18 cellular contexts compared by ENCODE assay signal in genomic region chr6:149887343-149887742, GRCh38. TPM values are rescaled to one million over a fixed set of nuclear protein-coding genes. Genes with fewer than 3 reads are reported as not detected.
DNase-seq lines count a peak whose midpoint lies in the region; ATAC-seq, FAIRE-seq and TF ChIP-seq lines count a peak whose summit lies in the region.
"Had no signal": no experiment of that assay in that cellular context is flagged by ENCODE, and none has a peak within 500 bp of the region (broad histone marks: within the 10 kb centered on the region; RNA-seq: fewer than 3 reads in every experiment).

No MANE protein-coding gene starts in this region.

- DNase-seq in Calu3 (no peak), MG63 (peak; percentile 81), bronchial epithelial cell (ENCODE audit: low read depth) (peak; percentile 99), hepatocyte (ENCODE audit: low spot score) (no peak), GM20000 (ENCODE audit: low spot score) (no peak)
- DNase-seq in stimulated activated naive CD8-positive, alpha-beta T cell treated with anti-CD3 and anti-CD28 coated beads, Interleukin-15, Interleukin-2, amounts not matched to agents 100 U/mL and 50 U/mL, for 24 hours, result no peak
- DNase-seq: activated CD8-positive, alpha-beta memory T cell treated with anti-CD3 and anti-CD28 coated beads for 24 hours; activated effector memory CD4-positive, alpha-beta T cell treated with anti-CD3 and anti-CD28 coated beads, Interleukin-2, amount 50 U/mL, for 16 hours; DMS79; heart left ventricle; NCI-H2171 treated with DMSO at 0.1 percent for 48 hours; NK-92 treated with Interleukin-12 subunit alpha and Interleukin-12 subunit beta, amount 100 ng/mL, for 24 hours had no signal

- H3K36me3 Mint-ChIP-seq in Calu3 (ENCODE audit: insufficient read depth, unreplicated experiment), result no peaks in the 10 kb centered on the region

- 75% methylated on average over 3 of the region's 3 CpGs for WGBS in hepatocyte (ENCODE audit: low lambda C conversion rate, missing lambda C conversion rate)

- no peak for TF ChIP-seq CTCF in Calu3 (IDR thresholded peaks at IDR 0.05; ENCODE audit: unreplicated experiment)
- no peak for TF ChIP-seq CTCF in bronchial epithelial cell (IDR thresholded peaks at IDR 0.05; ENCODE audit: insufficient read depth, low read length, severe bottlenecking)
- TF ChIP-seq CTCF in hepatocyte (IDR thresholded peaks at IDR 0.05; ENCODE audit: poor library complexity), result no peak
- TF ChIP-seq CTCF in GM20000 (IDR thresholded peaks at IDR 0.05; ENCODE audit: extremely low read depth, missing control alignments), result no peak

- H3K9me2 ChIP-seq in hepatocyte (replicated peaks; ENCODE audit: insufficient read depth), result no peaks in the 10 kb centered on the region

- H3K4me3 ChIP-seq in MG63 (no peak overlapping the region), bronchial epithelial cell (ENCODE audit: low read depth, low read length) (no peak overlapping the region), hepatocyte (no peak overlapping the region)
- H3K4me3 ChIP-seq: heart left ventricle, SK-N-MC, thoracic aorta had no signal

- H3K79me2 ChIP-seq in hepatocyte, result no peaks in the 10 kb centered on the region

- ATAC-seq in GM19455 (IDR thresholded peaks at IDR 0.05; ENCODE audit: unreplicated experiment), result no peak
- ATAC-seq in stimulated activated naive CD8-positive, alpha-beta T cell treated with anti-CD3 and anti-CD28 coated beads, Interleukin-15, Interleukin-2, amounts not matched to agents 100 U/mL and 50 U/mL, for 24 hours, result no peak
- no peak for ATAC-seq in GM18870 (IDR thresholded peaks at IDR 0.05; ENCODE audit: unreplicated experiment)

- H3K4me1 ChIP-seq in hepatocyte (ENCODE audit: insufficient read depth), result no peaks in the 10 kb centered on the region
- H3K4me1 ChIP-seq: heart left ventricle had no signal

- intact Hi-C loops in Calu3 (cut with micrococcal nuclease; ENCODE audit: unreplicated experiment), result no loop called here

- no peaks in the 10 kb centered on the region for H4K20me1 ChIP-seq in hepatocyte (ENCODE audit: insufficient read depth, poor library complexity, severe bottlenecking)

- H3K4me2 ChIP-seq in hepatocyte, result no peak overlapping the region

- H3K36me3 ChIP-seq in MG63 (peaks cover 9% of the 10 kb centered on the region), bronchial epithelial cell (ENCODE audit: control insufficient read depth, insufficient read depth, low read length) (peaks cover 5% of the 10 kb centered on the region), hepatocyte (replicated peaks; ENCODE audit: insufficient read depth, low read depth) (no peaks in the 10 kb centered on the region)
- H3K36me3 ChIP-seq: heart left ventricle, thoracic aorta had no signal

- H3K27me3 Mint-ChIP-seq in Calu3 (ENCODE audit: unreplicated experiment), result no peaks in the 10 kb centered on the region

- H3K4me3 Mint-ChIP-seq in Calu3 (ENCODE audit: low read depth, unreplicated experiment), result no peak overlapping the region

- peak overlapping the region; percentile 36 for H3K27ac ChIP-seq in hepatocyte
- H3K27ac ChIP-seq: heart left ventricle, SK-N-MC, thoracic aorta had no signal

- BruUV-seq in Calu3 (replicated peaks; lab: Mats Ljungman, UMichigan), result no TSS peak

- H3K27ac Mint-ChIP-seq in Calu3 (ENCODE audit: unreplicated experiment), result peak overlapping the region; percentile 1
- H3K27ac Mint-ChIP-seq: progenitor cell of endocrine pancreas had no signal

- no peaks in the 10 kb centered on the region for H3K27me3 ChIP-seq in MG63
- H3K27me3 ChIP-seq in bronchial epithelial cell (ENCODE audit: control insufficient read depth, insufficient read depth, low read length), result no peaks in the 10 kb centered on the region
- H3K27me3 ChIP-seq in hepatocyte, result no peaks in the 10 kb centered on the region
- H3K27me3 ChIP-seq: heart left ventricle had no signal

- CTCF ChIA-PET in Calu3 (lab: Charles Lee), result no interaction called here

- peaks cover 26% of the 10 kb centered on the region for H3K4me1 Mint-ChIP-seq in Calu3 (ENCODE audit: low read depth, unreplicated experiment)

- no peak for FAIRE-seq in bronchial epithelial cell (lab: Jason Lieb, UNC)

- H2AFZ ChIP-seq in hepatocyte, result no peak overlapping the region

- H3K9me3 ChIP-seq in MG63 (no peaks in the 10 kb centered on the region), hepatocyte (ENCODE audit: low read depth) (no peaks in the 10 kb centered on the region)
- H3K9me3 ChIP-seq: heart left ventricle, thoracic aorta had no signal

- no peaks in the 10 kb centered on the region for H3K9me3 Mint-ChIP-seq in Calu3 (ENCODE audit: low read depth, unreplicated experiment)

RNA-seq across cellular contexts. Expression of gene RAET1E, which starts 10.6 kb away (rescaled TPM):
- 0.22 TPM in 1 of 2 replicates, not detected in the other for total RNA-seq in Calu3 (2022)
- total RNA-seq in MG63 (2014; rRNA removed; shearing (Covaris generic); ENCODE audit: low replicate concordance), result 2.8 and 5.7 TPM in 2 replicates
- 19.0 and 35.1 TPM in 2 replicates for total RNA-seq in bronchial epithelial cell
- total RNA-seq in hepatocyte, result 0.28 TPM in 1 of 2 replicates, not detected in the other
- 0.44 TPM in 1 of 2 replicates, not detected in the other for polyA plus RNA-seq in hepatocyte
- total RNA-seq: progenitor cell of endocrine pancreas, thoracic aorta had no signal

RNA-seq across cellular contexts. Expression of gene LRP11, which starts 23.2 kb away (rescaled TPM):
- total RNA-seq in Calu3 (2022), result 27.4 and 31.1 TPM in 2 replicates
- total RNA-seq in MG63 (2014; rRNA removed; shearing (Covaris generic); ENCODE audit: low replicate concordance), result 40.1 and 48.0 TPM in 2 replicates
- total RNA-seq in bronchial epithelial cell, result 108 and 129 TPM in 2 replicates
- total RNA-seq in hepatocyte, result 33.6 and 46.8 TPM in 2 replicates
- polyA plus RNA-seq in hepatocyte, result 28.1 and 35.4 TPM in 2 replicates

RNA-seq across cellular contexts. Expression of gene RAET1G, which starts 35.6 kb away (rescaled TPM):
- total RNA-seq in Calu3 (2022) (0.54 TPM in 1 of 2 replicates, not detected in the other), bronchial epithelial cell (26.6 and 45.0 TPM in 2 replicates), hepatocyte (1.5 TPM in 1 of 2 replicates, not detected in the other)
- total RNA-seq in MG63 (2014; rRNA removed; shearing (Covaris generic); ENCODE audit: low replicate concordance), result 3.2 TPM in 1 of 2 replicates, not detected in the other
- polyA plus RNA-seq in hepatocyte, result 0.31 and 4.0 TPM in 2 replicates
- total RNA-seq: left colon, progenitor cell of endocrine pancreas, thoracic aorta had no signal

RNA-seq across cellular contexts. Expression of gene ULBP2, which starts 54.5 kb away (rescaled TPM):
- total RNA-seq in Calu3 (2022), result 7.1 and 7.6 TPM in 2 replicates
- 2.2 and 7.4 TPM in 2 replicates for total RNA-seq in MG63 (2014; rRNA removed; shearing (Covaris generic); ENCODE audit: low replicate concordance)
- total RNA-seq in bronchial epithelial cell, result 2.4 and 12.2 TPM in 2 replicates
- 0.10 and 1.1 TPM in 2 replicates for total RNA-seq in hepatocyte
- polyA plus RNA-seq in hepatocyte, result 0.15 and 1.9 TPM in 2 replicates
- total RNA-seq: progenitor cell of endocrine pancreas had no signal

Comparison
In these comparisons a context has a peak if more than half of its experiments do, and no peak if none do; other contexts are left out.
1. DNase-seq: peak in MG63 (single experiment) and bronchial epithelial cell (single experiment); none in Calu3 (single experiment), hepatocyte (single experiment), GM20000 (single experiment) and stimulated activated naive CD8-positive, alpha-beta T cell treated with anti-CD3 and anti-CD28 coated beads, Interleukin-15, Interleukin-2, amounts not matched to agents 100 U/mL and 50 U/mL, for 24 hours (single experiment).